Comparison of ENCODE assay signal across 11 cellular contexts in the genomic region with DNA sequence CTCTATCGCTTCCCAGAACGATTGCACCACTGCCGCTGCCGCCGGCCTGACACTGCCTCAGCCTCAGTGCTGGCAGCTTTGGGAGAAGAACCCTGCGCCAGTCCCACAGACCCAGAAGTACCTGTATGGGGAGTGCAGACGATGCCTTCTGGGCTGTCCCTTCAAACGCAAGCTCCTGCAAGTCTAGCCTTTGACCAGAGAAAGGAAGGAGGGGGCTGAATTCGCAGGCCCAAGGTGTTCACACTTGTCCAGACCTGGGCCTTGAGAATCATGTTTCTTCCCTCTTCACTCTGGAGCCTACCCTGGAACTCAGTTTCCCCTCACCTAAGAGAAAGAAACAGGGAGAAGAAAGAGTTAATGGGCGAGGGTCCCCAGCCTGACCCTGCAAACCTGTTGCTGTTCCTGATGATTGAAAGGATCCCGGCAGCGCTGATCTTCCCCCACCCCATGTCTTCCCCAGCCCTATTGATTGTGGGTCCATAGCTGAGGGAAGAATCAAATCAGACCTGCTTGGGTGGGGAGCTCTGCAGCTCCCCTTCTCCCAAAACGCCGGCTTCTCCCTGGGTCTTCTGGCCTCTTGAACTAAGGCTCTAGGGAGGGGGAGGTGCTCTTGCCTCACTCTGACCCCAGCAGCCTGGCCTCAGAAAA. TPM values are rescaled to one million over a fixed set of nuclear protein-coding genes. Genes with fewer than 3 reads are reported as not detected.
A peak's percentile ranks its signal among the peaks of the same experiment; 100 is the strongest.
DNase-seq lines count a peak whose midpoint lies in the region; ATAC-seq, FAIRE-seq and TF ChIP-seq lines count a peak whose summit lies in the region.
"Had no signal": no experiment of that assay in that cellular context is flagged by ENCODE, and none has a peak within 500 bp of the region (broad histone marks: within the 10 kb centered on the region; RNA-seq: fewer than 3 reads in every experiment).

No MANE protein-coding gene starts in this region.

- H3K9me2 ChIP-seq in SK-N-SH (no peaks in the 10 kb centered on the region), MM.1S (replicated peaks; ENCODE audit: insufficient read depth, low read length) (no peaks in the 10 kb centered on the region)

- 93% methylated on average over 9 of the region's 14 CpGs for WGBS in SK-N-SH (ENCODE audit: low lambda C conversion rate)
- WGBS in K562 (ENCODE audit: insufficient coverage, low coverage, missing lambda C conversion rate): 23% methylated on average over 14 of the region's 14 CpGs
- WGBS in thyroid gland, 2 donors: 72 to 78% methylated on average over 8 to 14 of the region's 14 CpGs

- H3K9me3 ChIP-seq in SK-N-SH (no peaks in the 10 kb centered on the region), K562 (replicated peaks; ENCODE audit: control insufficient read depth, insufficient read depth, low read depth, low read length) (no peaks in the 10 kb centered on the region), mucosa of rectum (ENCODE audit: control insufficient read depth in 2 of 2, low read length in 2 of 2) (no peaks in the 10 kb centered on the region), thyroid gland (no peaks in the 10 kb centered on the region), MM.1S (replicated peaks; ENCODE audit: insufficient read depth, low read length) (no peaks in the 10 kb centered on the region)

- TF ChIP-seq CTCF in SK-N-SH (IDR thresholded peaks at IDR 0.05) (no peak), K562 (IDR thresholded peaks at IDR 0.05 in 2 of 3, conservative IDR thresholded peaks at IDR 0.05 in 1 of 3; ENCODE audit: insufficient read depth in 2 of 3, low read depth in 1 of 3, low read length in 3 of 3) (no peak), thyroid gland (IDR thresholded peaks at IDR 0.05) (no peak), MM.1S (IDR thresholded peaks at IDR 0.05; ENCODE audit: low read length) (no peak)

- no peaks in the 10 kb centered on the region for H3K79me2 ChIP-seq in SK-N-SH (ENCODE audit: insufficient read depth)
- peaks cover 29% of the 10 kb centered on the region; the same call in 2 of the 3 replicates for H3K79me2 ChIP-seq in K562 (ENCODE audit: control insufficient read depth, insufficient read depth, low read length)
- no peaks in the 10 kb centered on the region for H3K79me2 ChIP-seq in MM.1S (ENCODE audit: low read length)

- DNase-seq in SK-N-SH (peak; percentile 16), K562 (ENCODE audit: extremely low read depth in 1 of 4, low spot score in 3 of 4) (no peak), thyroid gland (no peak), left colon (no peak), glomerular visceral epithelial cell (ENCODE audit: extremely low spot score) (no peak), MM.1S (no peak)
- DNase-seq: kidney glomerular epithelial cell had no signal

- H3K4me2 ChIP-seq in SK-N-SH: peak overlapping the region; percentile 24; the same call in 1 of the 2 replicates
- peak overlapping the region; percentile 92 for H3K4me2 ChIP-seq in K562 (ENCODE audit: insufficient read depth, low read length)
- no peak overlapping the region for H3K4me2 ChIP-seq in MM.1S (ENCODE audit: low read depth, low read length)

- intact Hi-C loops in K562 (cut with micrococcal nuclease) (loop anchor here (2.0 to 5.0 kb wide), 2 partner anchors 111 to 405 kb away; partner anchors contain the start of gene CBL), thyroid gland (cut with DNase I) (no loop called here), left colon (cut with DNase I, micrococcal nuclease) (no loop called here)

- peaks cover 12 to 31% of the 10 kb centered on the region in 2 experiments; a peak in 2 of 4 replicates for H3K4me1 ChIP-seq in SK-N-SH (ENCODE audit: control insufficient read depth in 1 of 2, insufficient read depth in 2 of 2, low read depth in 1 of 2, low read length in 1 of 2)
- peaks cover 50 to 77% of the 10 kb centered on the region in 2 experiments for H3K4me1 ChIP-seq in K562 (replicated peaks in 1 of 2; ENCODE audit: control insufficient read depth in 2 of 2, insufficient read depth in 2 of 2, low read length in 2 of 2)
- H3K4me1 ChIP-seq in mucosa of rectum (ENCODE audit: control insufficient read depth in 2 of 2, insufficient read depth in 2 of 2, low read length in 2 of 2): peaks cover 19 to 44% of the 10 kb centered on the region in 2 donors
- H3K4me1 ChIP-seq in thyroid gland: peaks cover 33 to 51% of the 10 kb centered on the region in 2 donors
- H3K4me1 ChIP-seq in MM.1S (ENCODE audit: low read length): peaks cover 21% of the 10 kb centered on the region

- H2AFZ ChIP-seq in SK-N-SH (ENCODE audit: low read depth) (no peak overlapping the region), K562 (ENCODE audit: low read depth, low read length) (peak overlapping the region; percentile 65), MM.1S (ENCODE audit: low read length) (no peak overlapping the region)

- H4K20me1 ChIP-seq in SK-N-SH (ENCODE audit: insufficient read depth) (no peaks in the 10 kb centered on the region), K562 (replicated peaks; ENCODE audit: control insufficient read depth, insufficient read depth, low read length) (0 out of 2 replicates have a peak, but pooled peaks cover 6% of the 10 kb centered on the region), MM.1S (ENCODE audit: insufficient read depth, low read length) (no peaks in the 10 kb centered on the region)

- TF ChIP-seq POLR2A in K562 (conservative IDR thresholded peaks at IDR 0.05) (no peak; the same call in 1 of the 2 replicates), thyroid gland (IDR thresholded peaks at IDR 0.05) (no peak)

- H3K36me3 ChIP-seq in SK-N-SH (replicated peaks in 1 of 2; ENCODE audit: control insufficient read depth in 1 of 2, insufficient read depth in 2 of 2, low read length in 1 of 2): no peaks in the 10 kb centered on the region
- H3K36me3 ChIP-seq in K562 (ENCODE audit: control insufficient read depth, insufficient read depth, low read length): peaks cover 22% of the 10 kb centered on the region; the same call in 2 of the 3 replicates
- H3K36me3 ChIP-seq in mucosa of rectum (ENCODE audit: control insufficient read depth in 2 of 2, insufficient read depth in 2 of 2, low read length in 2 of 2): no peaks in the 10 kb centered on the region
- H3K36me3 ChIP-seq in thyroid gland: no peaks in the 10 kb centered on the region
- H3K36me3 ChIP-seq in MM.1S (replicated peaks; ENCODE audit: insufficient read depth, low read length): no peaks in the 10 kb centered on the region

- TF ChIP-seq RAD21 in SK-N-SH (IDR thresholded peaks at IDR 0.05; ENCODE audit: low read length) (no peak), K562 (CRISPR knock-in tag; conservative IDR thresholded peaks at IDR 0.05 in 1 of 2, IDR thresholded peaks at IDR 0.05 in 1 of 2) (no peak)

- CTCF ChIA-PET in SK-N-SH (lab: Yijun Ruan, JAX): interaction anchor here (0.6 to 4.8 kb wide), 11 partner anchors 11 to 173 kb away, joined by 3 to 18 read pairs (median 7); partner anchors contain the start of gene CBL
- CTCF ChIA-PET in K562 (lab: Yijun Ruan, JAX; ENCODE audit: low intra/inter-chr PET ratio): no interaction called here

- ATAC-seq in SK-N-SH treated with all-trans-retinoic acid at 6 μM for 48 hours: no peak
- no peak for ATAC-seq in K562
- ATAC-seq in left colon: no peak

- H3K27ac ChIP-seq in SK-N-SH (ENCODE audit: low read depth in 2 of 2, low read length in 1 of 2): no peak overlapping the region
- H3K27ac ChIP-seq in K562 (ENCODE audit: extremely low read depth, low read depth, low read length): peak overlapping the region; percentile 93
- H3K27ac ChIP-seq in mucosa of rectum (ENCODE audit: low read depth in 2 of 2, low read length in 2 of 2): peak overlapping the region; percentile 70 to 83
- H3K27ac ChIP-seq in thyroid gland: peak overlapping the region in 2 of 3 donors; percentile 65 to 81
- no peak overlapping the region for H3K27ac ChIP-seq in MM.1S (ENCODE audit: low read length)

- BruUV-seq in K562 (replicated peaks; lab: Mats Ljungman, UMichigan): no TSS peak

- POLR2A ChIA-PET in SK-N-SH (lab: Yijun Ruan, JAX): interaction anchor here (1.1 kb wide), 1 partner anchor 210 kb away, joined by 3 read pairs; no protein-coding TSS in a partner anchor
- POLR2A ChIA-PET in K562 (lab: Yijun Ruan, JAX): interaction anchor here (0.5 to 5.1 kb wide), 10 partner anchors 9 to 223 kb away, joined by 3 to 22 read pairs (median 4); no protein-coding TSS in a partner anchor

- no peak for FAIRE-seq in K562 (lab: Jason Lieb, UNC)
- FAIRE-seq: A204.1 had no signal

- peaks cover 11% of the 10 kb centered on the region for H3F3A ChIP-seq in SK-N-SH (replicated peaks; ENCODE audit: insufficient read depth)
- peaks cover 7% of the 10 kb centered on the region; the same call in 1 of the 2 replicates for H3F3A ChIP-seq in MM.1S (ENCODE audit: insufficient read depth, low read length)

- no peaks in the 10 kb centered on the region for H3K9me1 ChIP-seq in K562 (ENCODE audit: control insufficient read depth, insufficient read depth, low read length)

- H3K4me3 ChIP-seq in SK-N-SH (ENCODE audit: low read depth in 2 of 2, low read length in 1 of 2): peak overlapping the region in 1 of 2 experiments; percentile 55; a peak in 1 of 4 replicates
- peak overlapping the region; percentile 56 for H3K4me3 ChIP-seq in K562
- H3K4me3 ChIP-seq in mucosa of rectum (ENCODE audit: low read length in 2 of 2): peak overlapping the region in 1 of 2 donors; percentile 13
- H3K4me3 ChIP-seq in thyroid gland (replicated peaks in 1 of 3): no peak overlapping the region
- H3K4me3 ChIP-seq in MM.1S (ENCODE audit: low read length): no peak overlapping the region

- TF ChIP-seq EP300 in SK-N-SH (IDR thresholded peaks at IDR 0.05; ENCODE audit: borderline replicate concordance in 1 of 2, low read depth in 1 of 2, low read length in 1 of 2) (no peak), K562 (IDR thresholded peaks at IDR 0.05; ENCODE audit: low read length) (no peak)

- in situ Hi-C loops in K562 (cut with MboI): no loop called here

- no peaks in the 10 kb centered on the region for H3K27me3 ChIP-seq in SK-N-SH (ENCODE audit: insufficient read depth)
- no peaks in the 10 kb centered on the region; a peak in 1 of 5 replicates for H3K27me3 ChIP-seq in K562 (ENCODE audit: control insufficient read depth in 2 of 2, insufficient read depth in 2 of 2, low read length in 2 of 2)
- peaks cover 18 to 46% of the 10 kb centered on the region in 2 donors for H3K27me3 ChIP-seq in mucosa of rectum (ENCODE audit: control insufficient read depth in 2 of 2, insufficient read depth in 2 of 2, low read length in 2 of 2)
- H3K27me3 ChIP-seq in thyroid gland: peaks cover 20% of the 10 kb centered on the region
- peaks cover 37% of the 10 kb centered on the region for H3K27me3 ChIP-seq in MM.1S (replicated peaks; ENCODE audit: insufficient read depth, low read length)

- no peak overlapping the region for H3K9ac ChIP-seq in SK-N-SH
- peak overlapping the region; percentile 79 to 91 for H3K9ac ChIP-seq in K562 (ENCODE audit: insufficient read depth in 1 of 2, low read depth in 2 of 2, low read length in 2 of 2)
- no peak overlapping the region for H3K9ac ChIP-seq in mucosa of rectum (ENCODE audit: low read depth in 1 of 2, low read length in 2 of 2)
- no peak overlapping the region for H3K9ac ChIP-seq in MM.1S (ENCODE audit: low read length)

RNA-seq across cellular contexts. Expression of gene MCAM, which starts 0.8 kb away (rescaled TPM):
- polyA plus RNA-seq in SK-N-SH (2012; rRNA removed) (22.8 and 28.4 TPM in 2 replicates), K562 (2011; rRNA removed) (38.0 and 53.6 TPM in 2 replicates), K562 (2014; fragmentation: Illumina TruSeq; extraction: Trizol) (68.2 and 101 TPM in 2 replicates), K562 (2014; fragmentation: Nextera tagmentation; extraction: Ambion mirVana) (10 to 100 TPM; 14.7 to 15.6 TPM), K562 (2014; rRNA removed) (57.5 and 118 TPM in 2 replicates)
- polyA plus RNA-seq in SK-N-SH (2012; cell fraction: cytosol; rRNA removed): 10.9 and 18.9 TPM in 2 replicates
- 16.4 and 31.7 TPM in 2 replicates for polyA plus RNA-seq in SK-N-SH (2012; cell fraction: nucleus; rRNA removed)
- total RNA-seq in K562 (2011; cell fraction: chromatin; rRNA removed; ENCODE audit: low replicate concordance): 64.2 and 225 TPM in 2 replicates
- 163 and 199 TPM in 2 replicates for total RNA-seq in K562 (2011; cell fraction: nucleolus; rRNA removed)
- 109 and 119 TPM in 2 replicates for total RNA-seq in K562 (2011; cell fraction: nucleoplasm; rRNA removed)
- total RNA-seq in K562 (2014; rRNA removed) (79.0 and 79.5 TPM in 2 replicates), K562 (2014; rRNA removed; fragmentation: Illumina TruSeq; extraction: Trizol) (33.1 and 35.6 TPM in 2 replicates), K562 (2015; rRNA removed; fragmentation: Illumina TruSeq; extraction: Trizol) (25.8 and 27.1 TPM in 2 replicates), K562 (2021) (69.1 and 87.0 TPM in 2 replicates), thyroid gland (100 to 1,000 TPM in 1 of 4 donors, 10 to 100 TPM in 3; 17.6 to 243 (median 61.8) TPM), left colon (10 to 100 TPM; 12.1 to 27.1 TPM)
- 86.7 and 421 TPM in 2 replicates for polyA plus RNA-seq in K562 (2011; cell fraction: cytosol; rRNA removed)
- polyA plus RNA-seq in K562 (2011; cell fraction: nucleus; rRNA removed): 37.8 and 96.0 TPM in 2 replicates
- polyA plus RNA-seq in K562 (2012): 36.5 and 57.4 TPM in 2 replicates
- 17.7 and 42.5 TPM in 2 replicates for polyA minus RNA-seq in K562 (2011; rRNA and poly(A)+ RNA removed)
- polyA minus RNA-seq in K562 (2011; cell fraction: cytosol; rRNA and poly(A)+ RNA removed): 43.6 and 63.5 TPM in 2 replicates
- polyA minus RNA-seq in K562 (2011; cell fraction: nucleus; rRNA and poly(A)+ RNA removed): 33.2 and 52.1 TPM in 2 replicates

RNA-seq across cellular contexts. Expression of gene RNF26, which starts 16.6 kb away (rescaled TPM):
- polyA plus RNA-seq in SK-N-SH (2012; rRNA removed) (26.6 and 31.9 TPM in 2 replicates), K562 (2011; rRNA removed) (16.3 and 27.7 TPM in 2 replicates), K562 (2014; fragmentation: Illumina TruSeq; extraction: Trizol) (39.5 and 48.8 TPM in 2 replicates), K562 (2014; fragmentation: Nextera tagmentation; extraction: Ambion mirVana) (1 to 10 TPM; 5.3 to 8.4 TPM), K562 (2014; rRNA removed) (25.9 and 26.7 TPM in 2 replicates)
- 14.5 and 21.8 TPM in 2 replicates for polyA plus RNA-seq in SK-N-SH (2012; cell fraction: cytosol; rRNA removed)
- polyA plus RNA-seq in SK-N-SH (2012; cell fraction: nucleus; rRNA removed): 10.4 and 12.2 TPM in 2 replicates
- 18.1 and 52.5 TPM in 2 replicates for total RNA-seq in K562 (2011; cell fraction: chromatin; rRNA removed; ENCODE audit: low replicate concordance)
- total RNA-seq in K562 (2011; cell fraction: nucleolus; rRNA removed): 71.2 and 72.0 TPM in 2 replicates
- total RNA-seq in K562 (2011; cell fraction: nucleoplasm; rRNA removed): 65.0 and 76.6 TPM in 2 replicates
- total RNA-seq in K562 (2014; rRNA removed) (7.3 and 10.0 TPM in 2 replicates), K562 (2014; rRNA removed; fragmentation: Illumina TruSeq; extraction: Trizol) (8.7 and 9.3 TPM in 2 replicates), K562 (2015; rRNA removed; fragmentation: Illumina TruSeq; extraction: Trizol) (12.7 and 13.9 TPM in 2 replicates), K562 (2021) (50.0 and 53.6 TPM in 2 replicates), thyroid gland (10 to 100 TPM; 10.1 to 18.9 (median 14.1) TPM), left colon (10 to 100 TPM; 19.9 to 24.0 TPM)
- 48.6 and 60.9 TPM in 2 replicates for polyA plus RNA-seq in K562 (2011; cell fraction: cytosol; rRNA removed)
- polyA plus RNA-seq in K562 (2011; cell fraction: nucleus; rRNA removed): 20.0 and 26.8 TPM in 2 replicates
- 40.1 and 40.8 TPM in 2 replicates for polyA plus RNA-seq in K562 (2012)
- polyA minus RNA-seq in K562 (2011; rRNA and poly(A)+ RNA removed): 24.3 and 29.3 TPM in 2 replicates
- polyA minus RNA-seq in K562 (2011; cell fraction: cytosol; rRNA and poly(A)+ RNA removed): 44.8 and 51.4 TPM in 2 replicates
- polyA minus RNA-seq in K562 (2011; cell fraction: nucleus; rRNA and poly(A)+ RNA removed): 19.1 and 29.9 TPM in 2 replicates

RNA-seq across cellular contexts. Expression of gene C1QTNF5, which starts 23.0 kb away (rescaled TPM):
- 0.71 and 0.76 TPM in 2 replicates for polyA plus RNA-seq in SK-N-SH (2012; rRNA removed)
- polyA plus RNA-seq in SK-N-SH (2012; cell fraction: cytosol; rRNA removed): 0.53 and 0.84 TPM in 2 replicates
- 1.2 and 1.4 TPM in 2 replicates for polyA plus RNA-seq in SK-N-SH (2012; cell fraction: nucleus; rRNA removed)
- total RNA-seq in K562 (2011; cell fraction: chromatin; rRNA removed; ENCODE audit: low replicate concordance): 0.95 TPM in 1 of 2 replicates, not detected in the other
- 1.1 and 1.2 TPM in 2 replicates for total RNA-seq in K562 (2011; cell fraction: nucleolus; rRNA removed)
- total RNA-seq in K562 (2011; cell fraction: nucleoplasm; rRNA removed): 0.88 TPM in 1 of 2 replicates, not detected in the other
- 0.18 and 0.82 TPM in 2 replicates for total RNA-seq in K562 (2014; rRNA removed)
- 0.13 and 0.18 TPM in 2 replicates for total RNA-seq in K562 (2014; rRNA removed; fragmentation: Illumina TruSeq; extraction: Trizol)
- total RNA-seq in K562 (2015; rRNA removed; fragmentation: Illumina TruSeq; extraction: Trizol): 0.22 TPM in 1 of 2 replicates, not detected in the other
- total RNA-seq in K562 (2021): 0.47 and 0.65 TPM in 2 replicates
- 0.35 and 0.41 TPM in 2 replicates for polyA plus RNA-seq in K562 (2011; rRNA removed)
- polyA plus RNA-seq in K562 (2011; cell fraction: cytosol; rRNA removed): 0.46 and 1.2 TPM in 2 replicates
- 1.4 and 1.5 TPM in 2 replicates for polyA plus RNA-seq in K562 (2011; cell fraction: nucleus; rRNA removed)
- 0.35 and 0.79 TPM in 2 replicates for polyA plus RNA-seq in K562 (2012)
- polyA plus RNA-seq in K562 (2014; fragmentation: Illumina TruSeq; extraction: Trizol): 0.19 and 0.25 TPM in 2 replicates
- under 1 TPM in 1 of 2 experiments, not detected in 1; 0.07 TPM for polyA plus RNA-seq in K562 (2014; fragmentation: Nextera tagmentation; extraction: Ambion mirVana)
- 0.45 and 0.76 TPM in 2 replicates for polyA plus RNA-seq in K562 (2014; rRNA removed)
- 0.12 TPM in 1 of 2 replicates, not detected in the other for polyA minus RNA-seq in K562 (2011; rRNA and poly(A)+ RNA removed)
- polyA minus RNA-seq in K562 (2011; cell fraction: cytosol; rRNA and poly(A)+ RNA removed): not detected in 2 replicates
- 0.44 and 0.54 TPM in 2 replicates for polyA minus RNA-seq in K562 (2011; cell fraction: nucleus; rRNA and poly(A)+ RNA removed)
- total RNA-seq in thyroid gland: 10 to 100 TPM; 13.0 to 46.4 (median 27.8) TPM
- 1 to 10 TPM; 6.9 to 9.3 TPM for total RNA-seq in left colon
- total RNA-seq: T-helper 2 cell treated with Interferon-gamma antibody and Interleukin-4, amounts not matched to agents 100 ng/mL and 5 ng/mL, for 36 hours had no signal

RNA-seq across cellular contexts. Expression of gene MFRP, which starts 28.8 kb away (rescaled TPM):
- polyA plus RNA-seq in SK-N-SH (2012; rRNA removed) (not detected in 2 replicates), K562 (2011; rRNA removed) (not detected in 2 replicates), K562 (2014; fragmentation: Illumina TruSeq; extraction: Trizol) (not detected in 2 replicates), K562 (2014; fragmentation: Nextera tagmentation; extraction: Ambion mirVana) (not detected), K562 (2014; rRNA removed) (not detected in 2 replicates)
- polyA plus RNA-seq in SK-N-SH (2012; cell fraction: cytosol; rRNA removed): not detected in 2 replicates
- polyA plus RNA-seq in SK-N-SH (2012; cell fraction: nucleus; rRNA removed): not detected in 2 replicates
- not detected in 2 replicates for total RNA-seq in K562 (2011; cell fraction: chromatin; rRNA removed; ENCODE audit: low replicate concordance)
- total RNA-seq in K562 (2011; cell fraction: nucleolus; rRNA removed): not detected in 2 replicates
- not detected in 2 replicates for total RNA-seq in K562 (2011; cell fraction: nucleoplasm; rRNA removed)
- total RNA-seq in K562 (2014; rRNA removed) (not detected in 2 replicates), K562 (2014; rRNA removed; fragmentation: Illumina TruSeq; extraction: Trizol) (not detected in 2 replicates), K562 (2015; rRNA removed; fragmentation: Illumina TruSeq; extraction: Trizol) (not detected in 2 replicates), K562 (2021) (not detected in 2 replicates), thyroid gland (not detected), left colon (not detected)
- not detected in 2 replicates for polyA plus RNA-seq in K562 (2011; cell fraction: cytosol; rRNA removed)
- polyA plus RNA-seq in K562 (2011; cell fraction: nucleus; rRNA removed): not detected in 2 replicates
- not detected in 2 replicates for polyA plus RNA-seq in K562 (2012)
- not detected in 2 replicates for polyA minus RNA-seq in K562 (2011; rRNA and poly(A)+ RNA removed)
- polyA minus RNA-seq in K562 (2011; cell fraction: cytosol; rRNA and poly(A)+ RNA removed): not detected in 2 replicates
- polyA minus RNA-seq in K562 (2011; cell fraction: nucleus; rRNA and poly(A)+ RNA removed): not detected in 2 replicates
- total RNA-seq: T-helper 2 cell treated with Interferon-gamma antibody and Interleukin-4, amounts not matched to agents 100 ng/mL and 5 ng/mL, for 36 hours had no signal

Comparison
In these comparisons a context has a peak if more than half of its experiments do, and no peak if none do; other contexts are left out.
1. H3K27ac ChIP-seq: peak in K562 (single experiment), mucosa of rectum (2 of 2) and thyroid gland (2 of 3); none in SK-N-SH (0 of 2) and MM.1S (single experiment).
2. H3K9ac ChIP-seq: peak in K562 (2 of 2); none in SK-N-SH (single experiment), mucosa of rectum (0 of 2) and MM.1S (single experiment).